ENCODE assay signal across 8 cellular contexts in the genomic region with DNA sequence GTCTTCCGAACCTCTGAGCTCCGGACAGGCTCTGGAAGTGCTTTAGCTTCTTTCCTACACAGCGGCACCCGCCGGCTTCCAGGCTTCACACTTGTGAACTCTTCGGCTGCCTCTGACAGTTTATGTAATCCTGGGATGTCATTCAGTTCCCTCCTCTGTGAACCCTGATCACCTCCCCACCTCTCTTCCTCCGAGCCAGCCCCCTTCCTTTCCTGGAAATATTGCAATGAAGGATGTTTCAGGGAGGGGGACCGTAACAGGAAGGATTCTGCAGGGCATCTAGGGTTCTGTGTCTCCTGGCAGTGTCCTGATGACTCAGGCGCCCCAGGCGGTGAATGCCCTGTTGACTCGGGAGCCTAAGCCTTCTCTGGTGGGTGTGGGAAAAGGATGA. TPM values are rescaled to one million over a fixed set of nuclear protein-coding genes. Genes with fewer than 3 reads are reported as not detected.
DNase-seq lines count a peak whose midpoint lies in the region; ATAC-seq and TF ChIP-seq lines count a peak whose summit lies in the region.

A gene (minus strand): TSS at position 95 of the 391 bp plus-strand sequence. CDS start 104 bp downstream, outside the sequence.

- H3K9me3 ChIP-seq in iPS-15b (ENCODE audit: control insufficient read depth, insufficient read depth, low read length) = peaks cover 2% of the 10 kb centered on the region

- H3K36me3 ChIP-seq in iPS-15b (ENCODE audit: control insufficient read depth, insufficient read depth, low read length) = no peaks in the 10 kb centered on the region

- H3K36me3 Mint-ChIP-seq in stimulated activated memory B cell treated with anti-CD40 and anti-IgM and Interleukin-4, amounts not matched to agents 10 μg/mL and 1 μg/mL and 100 μg/mL, for 72 hours = peaks cover 3% of the 10 kb centered on the region
- H3K36me3 Mint-ChIP-seq in chondrocyte (ENCODE audit: low read depth) = no peaks in the 10 kb centered on the region

- H3K4me1 ChIP-seq in iPS-15b (ENCODE audit: control insufficient read depth, insufficient read depth, low read length) = no peaks in the 10 kb centered on the region

- peak within 1 kb of the TSS; percentile 21 for H3K27ac Mint-ChIP-seq in stimulated activated memory B cell treated with anti-CD40 and anti-IgM and Interleukin-4, amounts not matched to agents 10 μg/mL and 1 μg/mL and 100 μg/mL, for 72 hours
- no peak within 1 kb of the TSS for H3K27ac Mint-ChIP-seq in chondrocyte (ENCODE audit: unreplicated experiment)

- peaks cover 9% of the 10 kb centered on the region for H3K27me3 Mint-ChIP-seq in stimulated activated memory B cell treated with anti-CD40 and anti-IgM and Interleukin-4, amounts not matched to agents 10 μg/mL and 1 μg/mL and 100 μg/mL, for 72 hours
- no peaks in the 10 kb centered on the region for H3K27me3 Mint-ChIP-seq in chondrocyte (ENCODE audit: low read depth)

- peak within 1 kb of the TSS; percentile 54 for H3K9ac ChIP-seq in iPS-15b (ENCODE audit: low read depth, low read length)

- peak within 1 kb of the TSS; percentile 77 for H3K4me3 Mint-ChIP-seq in stimulated activated memory B cell treated with anti-CD40 and anti-IgM and Interleukin-4, amounts not matched to agents 10 μg/mL and 1 μg/mL and 100 μg/mL, for 72 hours
- H3K4me3 Mint-ChIP-seq in chondrocyte (ENCODE audit: unreplicated experiment) = no peak within 1 kb of the TSS

- H3K9me3 Mint-ChIP-seq in stimulated activated memory B cell treated with anti-CD40 and anti-IgM and Interleukin-4, amounts not matched to agents 10 μg/mL and 1 μg/mL and 100 μg/mL, for 72 hours = no peaks in the 10 kb centered on the region
- peaks cover 2% of the 10 kb centered on the region for H3K9me3 Mint-ChIP-seq in chondrocyte (ENCODE audit: low read depth)

- peak; percentile 1 for DNase-seq in DMS79 (lab: John Stamatoyannopoulos, UW)
- no peak for DNase-seq in DMS79 treated with DMSO at 0.1 percent for 48 hours (lab: John Stamatoyannopoulos, UW)
- DNase-seq in HuH-7 (ENCODE audit: low spot score) = peak; percentile 59
- DNase-seq in amniotic stem cell (lab: John Stamatoyannopoulos, UW) = peak; percentile 14
- no peak for DNase-seq in chondrocyte (ENCODE audit: low spot score)

- H3K4me1 Mint-ChIP-seq in stimulated activated memory B cell treated with anti-CD40 and anti-IgM and Interleukin-4, amounts not matched to agents 10 μg/mL and 1 μg/mL and 100 μg/mL, for 72 hours = peaks cover 19% of the 10 kb centered on the region
- peaks cover 3% of the 10 kb centered on the region for H3K4me1 Mint-ChIP-seq in chondrocyte (ENCODE audit: low read depth)

- peak within 1 kb of the TSS; percentile 66 for H3K4me3 ChIP-seq in iPS-15b (ENCODE audit: low read depth, low read length)

- peaks cover 41% of the 10 kb centered on the region for H3K27me3 ChIP-seq in iPS-15b (ENCODE audit: control insufficient read depth, insufficient read depth, low read length)

- TF ChIP-seq CTCF in chondrocyte (IDR thresholded peaks at IDR 0.05) = no peak

- ATAC-seq in stimulated activated memory B cell treated with anti-CD40 and anti-IgM and Interleukin-4, amounts not matched to agents 10 μg/mL and 1 μg/mL and 100 μg/mL, for 72 hours = no peak
- ATAC-seq in GM19035 (IDR thresholded peaks at IDR 0.05; ENCODE audit: unreplicated experiment) = no peak

RNA-seq across cellular contexts. Expression of the gene that starts here (rescaled TPM):
- total RNA-seq in chondrocyte = not detected in 3 replicates

Comparison
In these comparisons a context has a peak if more than half of its experiments do, and no peak if none do; other contexts are left out.
1. DNase-seq: peak in DMS79 (single experiment), HuH-7 (single experiment) and amniotic stem cell (single experiment); none in DMS79 treated with DMSO at 0.1 percent for 48 hours (single experiment) and chondrocyte (single experiment).